9 cellular contexts compared by ENCODE assay signal in genomic region chr18:61972389-61973264, GRCh38.
DNase-seq lines count a peak whose midpoint lies in the region; ATAC-seq, FAIRE-seq and TF ChIP-seq lines count a peak whose summit lies in the region.
"Had no signal": no experiment of that assay in that cellular context is flagged by ENCODE, and none has a peak within 500 bp of the region (broad histone marks: within the 10 kb centered on the region; RNA-seq: fewer than 3 reads in every experiment).

No MANE protein-coding gene starts in this region.

- H3K4me3 ChIP-seq in kidney (ENCODE audit: low read length in 2 of 2) = no peak overlapping the region

- no peaks in the 10 kb centered on the region for H3K9me3 ChIP-seq in kidney (ENCODE audit: control insufficient read depth in 1 of 2, low read length in 2 of 2)

- H3K4me1 ChIP-seq in kidney (ENCODE audit: control insufficient read depth in 1 of 2, insufficient read depth in 1 of 2, low read depth in 1 of 2, low read length in 2 of 2) = no peaks in the 10 kb centered on the region

- peak overlapping the region; percentile 51 for H3K27ac Mint-ChIP-seq in nephron progenitor cell

- H3K27ac ChIP-seq in kidney (ENCODE audit: low read depth in 2 of 2, low read length in 2 of 2) = no peak overlapping the region
- H3K27ac ChIP-seq: 22Rv1 had no signal

- peaks cover 12% of the 10 kb centered on the region for H3K4me1 Mint-ChIP-seq in nephron progenitor cell

- no peaks in the 10 kb centered on the region for H3K36me3 Mint-ChIP-seq in nephron progenitor cell (ENCODE audit: low read depth)

- no peaks in the 10 kb centered on the region for H3K27me3 Mint-ChIP-seq in nephron progenitor cell (ENCODE audit: low read depth, poor library complexity)

- FAIRE-seq in kidney (lab: Jason Lieb, UNC) = no peak

- no peaks in the 10 kb centered on the region for H3K9me3 Mint-ChIP-seq in nephron progenitor cell

- TF ChIP-seq CTCF in nephron progenitor cell (IDR thresholded peaks at IDR 0.05) = no peak
- TF ChIP-seq CTCF in kidney (IDR thresholded peaks at IDR 0.05; ENCODE audit: borderline replicate concordance, extremely low read depth, insufficient read depth) = no peak

- peak; percentile 90 for ATAC-seq in HG02938 (IDR thresholded peaks at IDR 0.05; ENCODE audit: unreplicated experiment)

- H3K36me3 ChIP-seq in kidney (ENCODE audit: control insufficient read depth in 1 of 2, insufficient read depth in 2 of 2, low read length in 2 of 2) = no peaks in the 10 kb centered on the region

- H3K9ac ChIP-seq in kidney (ENCODE audit: low read length in 2 of 2) = no peak overlapping the region

- no peak overlapping the region for H3K4me3 Mint-ChIP-seq in nephron progenitor cell

- DNase-seq in NCI-H1417 (lab: John Stamatoyannopoulos, UW) (peak in 2 of 3 experiments; percentile 4 to 39), NCI-H1417 treated with DMSO at 0.1 percent for 48 hours (lab: John Stamatoyannopoulos, UW) (no peak), NCI-H82 (lab: John Stamatoyannopoulos, UW) (peak; percentile 60), nephron progenitor cell (no peak), NCI-H1436 (lab: John Stamatoyannopoulos, UW) (no peak), RKO (ENCODE audit: low spot score) (no peak), kidney (no peak)

- intact Hi-C loops in kidney (cut with DNase I) = no loop called here

Comparison
In these comparisons a context has a peak if more than half of its experiments do, and no peak if none do; other contexts are left out.
1. DNase-seq: peak in NCI-H1417 (2 of 3) and NCI-H82 (single experiment); none in NCI-H1417 treated with DMSO at 0.1 percent for 48 hours (single experiment), nephron progenitor cell (single experiment), NCI-H1436 (single experiment), RKO (single experiment) and kidney (single experiment).